In genomic region chr1:234724517-234725176, GRCh38 we compare ENCODE assay signal across 8 cellular contexts.
A peak's percentile ranks its signal among the peaks of the same experiment; 100 is the strongest.
DNase-seq lines count a peak whose midpoint lies in the region; ATAC-seq and TF ChIP-seq lines count a peak whose summit lies in the region.

No MANE protein-coding gene starts in this region.

- peak overlapping the region; percentile 64 for H3K4me2 ChIP-seq in parathyroid adenoma (ENCODE audit: low read length)

- H3K27ac ChIP-seq in parathyroid adenoma, result peak overlapping the region; percentile 100

- ATAC-seq in GM19467 (IDR thresholded peaks at IDR 0.05; ENCODE audit: unreplicated experiment), result no peak

- no peak; the same call in none of the 2 replicates for TF ChIP-seq EP300 in Ishikawa (IDR thresholded peaks at IDR 0.05; ENCODE audit: borderline replicate concordance)

- peak; percentile 3; the same call in 1 of the 2 replicates for TF ChIP-seq RAD21 in Ishikawa (IDR thresholded peaks at IDR 0.05; ENCODE audit: low read depth)

- H3K9ac ChIP-seq in parathyroid adenoma, result no peak overlapping the region

- peaks cover 69% of the 10 kb centered on the region for H3K4me1 ChIP-seq in parathyroid adenoma

- DNase-seq in NCI-H526 (lab: John Stamatoyannopoulos, UW) (peak; percentile 79 to 88), NCI-H526 treated with DMSO at 0.1 percent for 48 hours (lab: John Stamatoyannopoulos, UW) (no peak), fibroblast of the aortic adventitia (ENCODE audit: low read depth) (no peak), EL (no peak)
- DNase-seq in activated CD8-positive, alpha-beta memory T cell treated with anti-CD3 and anti-CD28 coated beads, Interleukin-2, amount 50 U/mL, for 48 hours, result peak; percentile 72

- H3K36me3 ChIP-seq in parathyroid adenoma (ENCODE audit: control insufficient read depth, insufficient read depth, low read length), result no peaks in the 10 kb centered on the region

- peak overlapping the region; percentile 43 for H3K4me3 ChIP-seq in fibroblast of the aortic adventitia (ENCODE audit: low read depth, low read length)
- H3K4me3 ChIP-seq in parathyroid adenoma (ENCODE audit: low read depth, low read length), result peak overlapping the region; percentile 50

- H3K27me3 ChIP-seq in parathyroid adenoma (ENCODE audit: control insufficient read depth, insufficient read depth, low read length), result no peaks in the 10 kb centered on the region

- peak overlapping the region; percentile 68 for H2AFZ ChIP-seq in parathyroid adenoma

- TF ChIP-seq CTCF in fibroblast of the aortic adventitia (IDR thresholded peaks at IDR 0.05; ENCODE audit: insufficient read depth, low read length) (no peak), parathyroid adenoma (IDR thresholded peaks at IDR 0.05) (no peak)

- H3K79me2 ChIP-seq in parathyroid adenoma, result no peaks in the 10 kb centered on the region

- H3K9me3 ChIP-seq in parathyroid adenoma (ENCODE audit: control insufficient read depth, low read length), result no peaks in the 10 kb centered on the region

TF ChIP-seq in Ishikawa, 13 proteins besides CTCF, POLR2A, EP300 and RAD21:
- no peak for TF ChIP-seq YY1 (IDR thresholded peaks at IDR 0.05; ENCODE audit: low read depth)
- TF ChIP-seq NFIC (IDR thresholded peaks at IDR 0.05), result peak; percentile 78
- TF ChIP-seq ZBTB7A (IDR thresholded peaks at IDR 0.05; ENCODE audit: low read depth), result peak; percentile 75; the same call in 1 of the 2 replicates

Comparison
In these comparisons a context has a peak if more than half of its experiments do, and no peak if none do; other contexts are left out.
1. DNase-seq: peak in NCI-H526 (2 of 2) and activated CD8-positive, alpha-beta memory T cell treated with anti-CD3 and anti-CD28 coated beads, Interleukin-2, amount 50 U/mL, for 48 hours (single experiment); none in NCI-H526 treated with DMSO at 0.1 percent for 48 hours (single experiment), fibroblast of the aortic adventitia (single experiment) and EL (single experiment).